In genomic region chr1:202348005-202348508, GRCh38 we compare ENCODE assay signal across 8 cellular contexts. TPM values are rescaled to one million over a fixed set of nuclear protein-coding genes. Genes with fewer than 3 reads are reported as not detected.
DNase-seq lines count a peak whose midpoint lies in the region; ATAC-seq, FAIRE-seq and TF ChIP-seq lines count a peak whose summit lies in the region.

No MANE protein-coding gene starts in this region.

- in situ Hi-C loops in HepG2 (cut with HindIII; ENCODE audit: extremely low pct_ligation_motif_present, low pct_unique_long_range_greater_than_20kb), result no loop called here

- H4K20me1 ChIP-seq in HepG2 (ENCODE audit: insufficient read depth, low read length), result no peaks in the 10 kb centered on the region

- peaks cover 38% of the 10 kb centered on the region for H3K79me2 ChIP-seq in HepG2 (ENCODE audit: insufficient read depth, low read length)

- intact Hi-C loops in HepG2 (cut with micrococcal nuclease; ENCODE audit: unreplicated experiment), result loop anchor here (10.0 kb wide), 3 partner anchors 87 to 657 kb away; partner anchors contain the start of genes SYT2 and TMEM183A
- intact Hi-C loops in right lobe of liver (cut with DNase I), result no loop called here
- intact Hi-C loops in activated CD8-positive, alpha-beta T cell treated with anti-CD3 and anti-CD28 coated beads for 36 hours (cut with micrococcal nuclease), result loop anchor here (10.0 kb wide), 2 partner anchors 367 to 657 kb away; partner anchors contain the start of genes SYT2 and TMEM183A
- intact Hi-C loops in uterus (cut with DNase I; ENCODE audit: low total_unique reads), result loop anchor here (10.0 kb wide), 1 partner anchor 257 kb away; no protein-coding TSS in a partner anchor

- H2AFZ ChIP-seq in HepG2 (ENCODE audit: low read length), result no peak overlapping the region

- peak overlapping the region; percentile 96 for H3K4me3 Mint-ChIP-seq in activated CD8-positive, alpha-beta T cell treated with anti-CD3 and anti-CD28 coated beads for 36 hours
- H3K4me3 Mint-ChIP-seq in mesothelial cell of epicardium, result peak overlapping the region; percentile 99

- BruUV-seq in HepG2 (replicated peaks; lab: Mats Ljungman, UMichigan), result no TSS peak

- H3K9me3 ChIP-seq in HepG2 (ENCODE audit: low read length) (no peaks in the 10 kb centered on the region), right lobe of liver (no peaks in the 10 kb centered on the region), uterus (no peaks in the 10 kb centered on the region)

- H3K4me3 ChIP-seq in HepG2 (replicated peaks in 1 of 3; ENCODE audit: insufficient read depth in 1 of 3, low read depth in 2 of 3, low read length in 3 of 3) (peak overlapping the region in 2 of 3 experiments; percentile 19 to 20; a peak in 2 of 6 replicates), right lobe of liver (no peak overlapping the region), uterus (no peak overlapping the region)

- TF ChIP-seq CTCF in HepG2 (CRISPR knock-in tag; IDR thresholded peaks at IDR 0.05) (no peak), right lobe of liver (IDR thresholded peaks at IDR 0.05) (no peak), mesothelial cell of epicardium (IDR thresholded peaks at IDR 0.05; ENCODE audit: unreplicated experiment) (no peak), uterus (IDR thresholded peaks at IDR 0.05) (no peak)
- no peak for TF ChIP-seq CTCF in activated CD8-positive, alpha-beta T cell treated with anti-CD3 and anti-CD28 coated beads for 36 hours (IDR thresholded peaks at IDR 0.05)

- H3K4me1 ChIP-seq in HepG2 (ENCODE audit: insufficient read depth, low read length) (peaks cover 54% of the 10 kb centered on the region), right lobe of liver (peaks cover 0 to 10% (median 3%) of the 10 kb centered on the region in 4 donors), uterus (no peaks in the 10 kb centered on the region)

- FAIRE-seq in HepG2 (lab: Jason Lieb, UNC), result peak; percentile 86

- no peaks in the 10 kb centered on the region; a peak in 1 of 5 replicates for H3K27me3 ChIP-seq in HepG2 (ENCODE audit: control insufficient read depth in 1 of 2, insufficient read depth in 2 of 2, low read length in 2 of 2)
- no peaks in the 10 kb centered on the region for H3K27me3 ChIP-seq in right lobe of liver
- no peaks in the 10 kb centered on the region for H3K27me3 ChIP-seq in uterus

- TF ChIP-seq POLR2A in HepG2 (IDR thresholded peaks at IDR 0.05; ENCODE audit: insufficient read depth in 1 of 2, low read depth in 2 of 2, low read length in 2 of 2) (no peak), right lobe of liver (IDR thresholded peaks at IDR 0.05) (no peak), uterus (IDR thresholded peaks at IDR 0.05) (no peak)

- H3K27ac Mint-ChIP-seq in activated CD8-positive, alpha-beta T cell treated with anti-CD3 and anti-CD28 coated beads for 36 hours, result peak overlapping the region; percentile 91
- peak overlapping the region; percentile 98 for H3K27ac Mint-ChIP-seq in mesothelial cell of epicardium

- WGBS in HepG2 (ENCODE audit: low lambda C conversion rate), result 47% methylated on average over 6 of the region's 6 CpGs
- WGBS in right lobe of liver (ENCODE audit: insufficient coverage, low coverage, low lambda C conversion rate, missing lambda C conversion rate), result 47% methylated on average over 6 of the region's 6 CpGs

- H3K9ac ChIP-seq in HepG2 (ENCODE audit: insufficient read depth, low read depth, low read length), result no peak overlapping the region

- H3K4me1 Mint-ChIP-seq in activated CD8-positive, alpha-beta T cell treated with anti-CD3 and anti-CD28 coated beads for 36 hours (ENCODE audit: low read depth), result peaks cover 29% of the 10 kb centered on the region
- peaks cover 19% of the 10 kb centered on the region for H3K4me1 Mint-ChIP-seq in mesothelial cell of epicardium

- no peak for TF ChIP-seq EP300 in HepG2 (IDR thresholded peaks at IDR 0.05; ENCODE audit: low read depth in 2 of 2, low read length in 2 of 2)
- TF ChIP-seq EP300 in HepG2 (CRISPR knock-in tag; IDR thresholded peaks at IDR 0.05; ENCODE audit: borderline replicate concordance), result no peak

- ATAC-seq in HepG2 (no peak), right lobe of liver (no peak), GM21423 (IDR thresholded peaks at IDR 0.05; ENCODE audit: unreplicated experiment) (no peak)
- ATAC-seq in activated CD8-positive, alpha-beta T cell treated with anti-CD3 and anti-CD28 coated beads for 36 hours, result no peak

- peak overlapping the region; percentile 42 for H3K4me2 ChIP-seq in HepG2 (ENCODE audit: low read depth, low read length)

- no peaks in the 10 kb centered on the region for H3K36me3 ChIP-seq in HepG2 (replicated peaks in 1 of 2; ENCODE audit: control insufficient read depth in 1 of 2, insufficient read depth in 2 of 2, low read length in 2 of 2)
- no peaks in the 10 kb centered on the region for H3K36me3 ChIP-seq in right lobe of liver
- no peaks in the 10 kb centered on the region for H3K36me3 ChIP-seq in uterus

- peaks cover 2% of the 10 kb centered on the region for H3K36me3 Mint-ChIP-seq in activated CD8-positive, alpha-beta T cell treated with anti-CD3 and anti-CD28 coated beads for 36 hours (ENCODE audit: low read depth)
- no peaks in the 10 kb centered on the region for H3K36me3 Mint-ChIP-seq in mesothelial cell of epicardium

- POLR2A ChIA-PET in HepG2 (lab: Yijun Ruan, JAX), result no interaction called here
- POLR2A ChIA-PET in activated CD8-positive, alpha-beta T cell treated with anti-CD3 and anti-CD28 coated beads for 36 hours (lab: Charles Lee), result interaction anchor here (2.6 kb wide), 1 partner anchor 10 kb away, joined by 7 read pairs; no protein-coding TSS in a partner anchor

- H3K9me3 Mint-ChIP-seq in activated CD8-positive, alpha-beta T cell treated with anti-CD3 and anti-CD28 coated beads for 36 hours, result no peaks in the 10 kb centered on the region
- H3K9me3 Mint-ChIP-seq in mesothelial cell of epicardium, result no peaks in the 10 kb centered on the region

- no peaks in the 10 kb centered on the region for H3K27me3 Mint-ChIP-seq in activated CD8-positive, alpha-beta T cell treated with anti-CD3 and anti-CD28 coated beads for 36 hours
- H3K27me3 Mint-ChIP-seq in mesothelial cell of epicardium (ENCODE audit: low read depth), result no peaks in the 10 kb centered on the region

- DNase-seq in HepG2 (ENCODE audit: low spot score), result no peak
- DNase-seq in right lobe of liver, result no peak
- no peak for DNase-seq in activated CD8-positive, alpha-beta T cell treated with anti-CD3 and anti-CD28 coated beads for 36 hours
- DNase-seq in mesothelial cell of epicardium (ENCODE audit: low spot score in 2 of 2, unreplicated experiment in 2 of 2), result no peak
- no peak for DNase-seq in uterus
- no peak for DNase-seq in stimulated activated CD4-positive, alpha-beta T cell treated with anti-CD3 and anti-CD28 coated beads, Interleukin-2, amount 100 ng/mL, for 24 hours
- DNase-seq in central memory CD4-positive, alpha-beta T cell, result no peak

- no peak overlapping the region for H3K27ac ChIP-seq in HepG2 (ENCODE audit: extremely low read length, insufficient read depth, low read length)
- H3K27ac ChIP-seq in right lobe of liver, result no peak overlapping the region
- H3K27ac ChIP-seq in uterus, result peak overlapping the region; percentile 36 to 49

- no peak for TF ChIP-seq RAD21 in HepG2 (CRISPR knock-in tag; IDR thresholded peaks at IDR 0.05)

- CTCF ChIA-PET in HepG2 (lab: Yijun Ruan, JAX; ENCODE audit: low intra/inter-chr PET ratio, low total read pairs), result no interaction called here
- CTCF ChIA-PET in activated CD8-positive, alpha-beta T cell treated with anti-CD3 and anti-CD28 coated beads for 36 hours (lab: Charles Lee), result interaction anchor here (0.9 to 1.8 kb wide), 2 partner anchors 18 to 23 kb away, joined by 3 to 5 read pairs; no protein-coding TSS in a partner anchor

RNA-seq across cellular contexts. Expression of gene PPP1R12B, which starts 0.4 kb away (rescaled TPM):
- total RNA-seq in HepG2 (2016; rRNA removed; fragmentation: Illumina TruSeq; extraction: Trizol) (5.0 and 12.0 TPM in 2 replicates), right lobe of liver (10 to 100 TPM; 13.7 to 22.2 (median 16.6) TPM), mesothelial cell of epicardium (52.9 to 61.6 TPM (median 53.2 TPM) in 3 replicates), uterus (100 to 1,000 TPM; 197 to 386 (median 303) TPM)
- total RNA-seq in HepG2 (2016; cell fraction: cytosol; rRNA removed; fragmentation: Illumina TruSeq; extraction: Trizol; ENCODE audit: low read depth), result 7.8 and 10.3 TPM in 2 replicates
- 3.1 and 9.8 TPM in 2 replicates for total RNA-seq in HepG2 (2016; cell fraction: insoluble cytoplasmic fraction; rRNA removed; fragmentation: Illumina TruSeq; extraction: Trizol)
- total RNA-seq in HepG2 (2016; cell fraction: membrane; rRNA removed; fragmentation: Illumina TruSeq; extraction: Trizol), result 7.6 and 7.9 TPM in 2 replicates
- 28.2 and 41.8 TPM in 2 replicates for total RNA-seq in HepG2 (2016; cell fraction: nucleus; rRNA removed; fragmentation: Illumina TruSeq; extraction: Trizol)
- polyA plus RNA-seq in HepG2 (2011; rRNA removed), result 12.0 and 13.6 TPM in 2 replicates
- polyA plus RNA-seq in HepG2 (2011; cell fraction: cytosol; rRNA removed), result 4.7 and 6.2 TPM in 2 replicates
- polyA plus RNA-seq in HepG2 (2011; cell fraction: nucleus; rRNA removed), result 46.0 and 60.3 TPM in 2 replicates
- polyA plus RNA-seq in HepG2 (2012), result 2.4 and 3.9 TPM in 2 replicates
- polyA plus RNA-seq in HepG2 (2016; cell fraction: cytosol; fragmentation: Illumina TruSeq; extraction: Trizol; ENCODE audit: low read depth), result 0.12 and 0.15 TPM in 2 replicates
- polyA plus RNA-seq in HepG2 (2016; cell fraction: insoluble cytoplasmic fraction; fragmentation: Illumina TruSeq; extraction: Trizol; ENCODE audit: low read depth), result 1.2 and 2.0 TPM in 2 replicates
- polyA plus RNA-seq in HepG2 (2016; cell fraction: membrane; fragmentation: Illumina TruSeq; extraction: Trizol; ENCODE audit: low read depth), result 0.31 and 0.49 TPM in 2 replicates
- 9.7 and 12.2 TPM in 2 replicates for polyA plus RNA-seq in HepG2 (2016; cell fraction: nucleus; fragmentation: Illumina TruSeq; extraction: Trizol; ENCODE audit: insufficient read depth, low read depth)
- 84.7 and 179 TPM in 2 replicates for polyA minus RNA-seq in HepG2 (2011; rRNA and poly(A)+ RNA removed; ENCODE audit: low replicate concordance)
- polyA minus RNA-seq in HepG2 (2011; cell fraction: cytosol; rRNA and poly(A)+ RNA removed), result 4.5 and 9.7 TPM in 2 replicates
- polyA minus RNA-seq in HepG2 (2011; cell fraction: nucleus; rRNA and poly(A)+ RNA removed), result 97.5 and 109 TPM in 2 replicates
- 10 to 100 TPM; 13.0 to 14.1 TPM for total RNA-seq in activated CD8-positive, alpha-beta T cell treated with anti-CD3 and anti-CD28 coated beads for 36 hours

RNA-seq across cellular contexts. Expression of gene UBE2T, which starts 6.3 kb away (rescaled TPM):
- total RNA-seq in HepG2 (2016; rRNA removed; fragmentation: Illumina TruSeq; extraction: Trizol) (95.2 and 130 TPM in 2 replicates), right lobe of liver (1 to 10 TPM in 3 of 6 experiments, under 1 TPM in 3; 0.53 to 9.1 (median 1.1) TPM), mesothelial cell of epicardium (18.6 to 21.0 TPM (median 19.4 TPM) in 3 replicates), uterus (10 to 100 TPM in 1 of 4 donors, 1 to 10 TPM in 2, under 1 TPM in 1; 0.76 to 25.9 (median 2.8) TPM)
- 21.5 and 22.7 TPM in 2 replicates for total RNA-seq in HepG2 (2016; cell fraction: cytosol; rRNA removed; fragmentation: Illumina TruSeq; extraction: Trizol; ENCODE audit: low read depth)
- total RNA-seq in HepG2 (2016; cell fraction: insoluble cytoplasmic fraction; rRNA removed; fragmentation: Illumina TruSeq; extraction: Trizol), result 93.0 and 140 TPM in 2 replicates
- total RNA-seq in HepG2 (2016; cell fraction: membrane; rRNA removed; fragmentation: Illumina TruSeq; extraction: Trizol), result 21.2 and 24.3 TPM in 2 replicates
- total RNA-seq in HepG2 (2016; cell fraction: nucleus; rRNA removed; fragmentation: Illumina TruSeq; extraction: Trizol), result 34.3 and 34.5 TPM in 2 replicates
- polyA plus RNA-seq in HepG2 (2011; rRNA removed), result 58.9 and 80.8 TPM in 2 replicates
- 53.2 and 54.1 TPM in 2 replicates for polyA plus RNA-seq in HepG2 (2011; cell fraction: cytosol; rRNA removed)
- 16.3 and 20.2 TPM in 2 replicates for polyA plus RNA-seq in HepG2 (2011; cell fraction: nucleus; rRNA removed)
- polyA plus RNA-seq in HepG2 (2012), result 20.4 and 35.6 TPM in 2 replicates
- 9.6 and 10.6 TPM in 2 replicates for polyA plus RNA-seq in HepG2 (2016; cell fraction: cytosol; fragmentation: Illumina TruSeq; extraction: Trizol; ENCODE audit: low read depth)
- polyA plus RNA-seq in HepG2 (2016; cell fraction: insoluble cytoplasmic fraction; fragmentation: Illumina TruSeq; extraction: Trizol; ENCODE audit: low read depth), result 120 and 134 TPM in 2 replicates
- 12.6 and 12.8 TPM in 2 replicates for polyA plus RNA-seq in HepG2 (2016; cell fraction: membrane; fragmentation: Illumina TruSeq; extraction: Trizol; ENCODE audit: low read depth)
- polyA plus RNA-seq in HepG2 (2016; cell fraction: nucleus; fragmentation: Illumina TruSeq; extraction: Trizol; ENCODE audit: insufficient read depth, low read depth), result 45.5 and 48.6 TPM in 2 replicates
- polyA minus RNA-seq in HepG2 (2011; rRNA and poly(A)+ RNA removed; ENCODE audit: low replicate concordance), result 39.5 and 179 TPM in 2 replicates
- 18.0 and 21.6 TPM in 2 replicates for polyA minus RNA-seq in HepG2 (2011; cell fraction: cytosol; rRNA and poly(A)+ RNA removed)
- 13.1 and 18.2 TPM in 2 replicates for polyA minus RNA-seq in HepG2 (2011; cell fraction: nucleus; rRNA and poly(A)+ RNA removed)
- total RNA-seq in activated CD8-positive, alpha-beta T cell treated with anti-CD3 and anti-CD28 coated beads for 36 hours, result 100 to 1,000 TPM in 1 of 2 experiments, 10 to 100 TPM in 1; 99.8 to 102 TPM

Comparison
In these comparisons a context has a peak if more than half of its experiments do, and no peak if none do; other contexts are left out.
1. H3K4me3 ChIP-seq: peak in HepG2 (2 of 3); none in right lobe of liver (0 of 3) and uterus (0 of 2).
2. intact Hi-C loops: an anchor here in HepG2 (10.0 kb wide), activated CD8-positive, alpha-beta T cell treated with anti-CD3 and anti-CD28 coated beads for 36 hours (10.0 kb wide) and uterus (10.0 kb wide); none called in right lobe of liver.
3. H3K27ac ChIP-seq: peak in uterus (2 of 2); none in HepG2 (single experiment) and right lobe of liver (0 of 3).